7 cellular contexts compared by ENCODE assay signal in genomic region chr12:5432011-5432400, GRCh38. TPM values are rescaled to one million over a fixed set of nuclear protein-coding genes. Genes with fewer than 3 reads are reported as not detected.
DNase-seq lines count a peak whose midpoint lies in the region; ATAC-seq and TF ChIP-seq lines count a peak whose summit lies in the region.

TSS of gene NTF3 (plus strand) at chr12:5432108. CDS start at chr12:5432325, 217 bp downstream.

- H3K23ac ChIP-seq in trophoblast cell (ENCODE audit: low read length): no peak within 1 kb of the TSS

- TF ChIP-seq CTCF in OCI-LY7 (conservative IDR thresholded peaks at IDR 0.05; ENCODE audit: low read length): no peak
- TF ChIP-seq CTCF in foreskin fibroblast (IDR thresholded peaks at IDR 0.05; ENCODE audit: low read depth, low read length): no peak
- TF ChIP-seq CTCF in PC-9 (conservative IDR thresholded peaks at IDR 0.05): no peak

- intact Hi-C loops in OCI-LY7 (cut with micrococcal nuclease; ENCODE audit: unreplicated experiment) (loop anchor here (2.0 kb wide), 1 partner anchor 47 kb away; no protein-coding TSS in a partner anchor), PC-9 (cut with micrococcal nuclease; ENCODE audit: unreplicated experiment) (no loop called here)

- H3K14ac ChIP-seq in trophoblast cell (ENCODE audit: low read length): no peak within 1 kb of the TSS

- no peaks in the 10 kb centered on the region for H3K9me3 ChIP-seq in OCI-LY7 (ENCODE audit: low read length)
- no peaks in the 10 kb centered on the region for H3K9me3 ChIP-seq in trophoblast cell (ENCODE audit: insufficient read depth, low read depth, low read length)
- H3K9me3 ChIP-seq in PC-9 (ENCODE audit: insufficient read depth, low read depth): no peaks in the 10 kb centered on the region

- no peaks in the 10 kb centered on the region for H3F3A ChIP-seq in PC-9 (ENCODE audit: insufficient read depth, low read depth)

- peak within 1 kb of the TSS; percentile 21 for H3K4ac ChIP-seq in trophoblast cell (ENCODE audit: low read depth, low read length)

- H3K4me2 ChIP-seq in OCI-LY7 (ENCODE audit: low read length): peak within 1 kb of the TSS; percentile 86
- peak within 1 kb of the TSS; percentile 95 for H3K4me2 ChIP-seq in trophoblast cell (ENCODE audit: low read length)
- no peak within 1 kb of the TSS for H3K4me2 ChIP-seq in PC-9

- peaks cover 55% of the 10 kb centered on the region for H3K4me1 ChIP-seq in OCI-LY7 (ENCODE audit: insufficient read depth, low read length, poor library complexity, severe bottlenecking)
- H3K4me1 ChIP-seq in trophoblast cell (ENCODE audit: control insufficient read depth in 1 of 2, insufficient read depth in 2 of 2, low read length in 2 of 2): peaks cover 21 to 38% of the 10 kb centered on the region in 2 experiments
- H3K4me1 ChIP-seq in PC-9 (replicated peaks; ENCODE audit: insufficient read depth): no peaks in the 10 kb centered on the region

- POLR2A ChIA-PET in OCI-LY7 (lab: Charles Lee) (interaction anchor here (0.7 to 2.5 kb wide), 8 partner anchors 9 to 79 kb away, joined by 3 to 16 read pairs (median 4); no protein-coding TSS in a partner anchor), PC-9 (lab: Charles Lee; ENCODE audit: unreplicated experiment) (no interaction called here)

- H3K27me3 ChIP-seq in trophoblast cell (ENCODE audit: insufficient read depth, low read length) (peaks cover 16% of the 10 kb centered on the region), PC-9 (ENCODE audit: insufficient read depth, low read depth) (peaks cover 37% of the 10 kb centered on the region)

- no peak for ATAC-seq in HG03469 (IDR thresholded peaks at IDR 0.05; ENCODE audit: unreplicated experiment)

- H2BK12ac ChIP-seq in trophoblast cell (ENCODE audit: low read length): no peak within 1 kb of the TSS

- peaks cover 7% of the 10 kb centered on the region for H3K36me3 ChIP-seq in OCI-LY7 (ENCODE audit: insufficient read depth, low read length)
- H3K36me3 ChIP-seq in trophoblast cell (ENCODE audit: control insufficient read depth in 1 of 2, insufficient read depth in 2 of 2, low read length in 2 of 2): no peaks in the 10 kb centered on the region
- H3K36me3 ChIP-seq in PC-9 (ENCODE audit: low read depth): no peaks in the 10 kb centered on the region

- H3K79me2 ChIP-seq in OCI-LY7 (ENCODE audit: insufficient read depth, low read depth, low read length): peaks cover 43% of the 10 kb centered on the region
- peaks cover 2% of the 10 kb centered on the region for H3K79me2 ChIP-seq in trophoblast cell (ENCODE audit: control insufficient read depth, insufficient read depth, low read length, poor library complexity)
- no peaks in the 10 kb centered on the region for H3K79me2 ChIP-seq in PC-9 (ENCODE audit: low read depth)

- H4K20me1 ChIP-seq in OCI-LY7 (ENCODE audit: insufficient read depth, low read length) (peaks cover 9% of the 10 kb centered on the region; the same call in 1 of the 2 replicates), PC-9 (ENCODE audit: insufficient read depth) (no peaks in the 10 kb centered on the region)

- H3K4me3 ChIP-seq in OCI-LY7 (ENCODE audit: low read depth, low read length, poor library complexity, severe bottlenecking) (peak within 1 kb of the TSS; percentile 93), foreskin fibroblast (ENCODE audit: low read depth in 1 of 2, low read length in 2 of 2) (peak within 1 kb of the TSS; percentile 87 to 92), trophoblast cell (ENCODE audit: low read depth, low read length) (peak within 1 kb of the TSS; percentile 73), PC-9 (no peak within 1 kb of the TSS)

- peaks cover 2% of the 10 kb centered on the region for H3K79me1 ChIP-seq in trophoblast cell (ENCODE audit: low read length)

- H2AK5ac ChIP-seq in trophoblast cell (ENCODE audit: low read length): no peak within 1 kb of the TSS

- BruUV-seq in OCI-LY7 (replicated peaks; lab: Mats Ljungman, UMichigan) (no TSS peak), PC-9 (replicated peaks; lab: Mats Ljungman, UMichigan) (no TSS peak)

- H3K27ac ChIP-seq in OCI-LY7 (ENCODE audit: low read depth, low read length, poor library complexity, severe bottlenecking) (peak within 1 kb of the TSS; percentile 56), trophoblast cell (ENCODE audit: low read depth, low read length) (no peak within 1 kb of the TSS), PC-9 (no peak within 1 kb of the TSS)

- no CpG with 5 or more reads among the region's 34 CpGs for WGBS in trophoblast cell (ENCODE audit: extremely low coverage, insufficient coverage, insufficient read length)

- H3K9me2 ChIP-seq in OCI-LY7 (ENCODE audit: insufficient read depth, low read length) (no peaks in the 10 kb centered on the region), PC-9 (ENCODE audit: insufficient read depth) (no peaks in the 10 kb centered on the region)

- CTCF ChIA-PET in OCI-LY7 (lab: Charles Lee; ENCODE audit: unreplicated experiment): no interaction called here
- CTCF ChIA-PET in PC-9 (lab: Charles Lee): no interaction called here

- H2BK5ac ChIP-seq in trophoblast cell (ENCODE audit: low read depth, low read length, poor library complexity): no peak within 1 kb of the TSS

- H3K18ac ChIP-seq in trophoblast cell (ENCODE audit: low read length): peak within 1 kb of the TSS; percentile 25

- H3K9ac ChIP-seq in trophoblast cell (ENCODE audit: low read length): peak within 1 kb of the TSS; percentile 21

- no peak within 1 kb of the TSS for H4K91ac ChIP-seq in trophoblast cell (ENCODE audit: low read depth, low read length)

- peak within 1 kb of the TSS; percentile 16 for H4K8ac ChIP-seq in trophoblast cell (ENCODE audit: low read depth, low read length)

- no peak within 1 kb of the TSS for H2BK120ac ChIP-seq in trophoblast cell (ENCODE audit: insufficient read depth, low read length, poor library complexity)

- DNase-seq in H4 (ENCODE audit: low spot score): peak; percentile 57
- DNase-seq in OCI-LY7 (ENCODE audit: low spot score): peak; percentile 82
- peak in 1 of 2 donors; percentile 81 for DNase-seq in foreskin fibroblast
- DNase-seq in trophoblast cell: no peak
- DNase-seq in PC-9: no peak
- no peak for DNase-seq in GOT3 (lab: John Stamatoyannopoulos, UW)

- no peak within 1 kb of the TSS for H4K12ac ChIP-seq in trophoblast cell (ENCODE audit: low read depth, low read length)

- H2AFZ ChIP-seq in OCI-LY7 (ENCODE audit: low read length): peak within 1 kb of the TSS; percentile 86
- peak within 1 kb of the TSS; percentile 64 for H2AFZ ChIP-seq in trophoblast cell (ENCODE audit: insufficient read depth, low read length, poor library complexity)
- no peak within 1 kb of the TSS for H2AFZ ChIP-seq in PC-9

RNA-seq across cellular contexts. Expression of gene NTF3, which starts in this region (rescaled TPM):
- 4.1 and 10.7 TPM in 2 replicates for total RNA-seq in H4 (2014; rRNA removed; shearing (Covaris generic))
- 9.6 and 15.2 TPM in 2 replicates for total RNA-seq in OCI-LY7 (2014; rRNA removed; shearing (Covaris generic))
- total RNA-seq in OCI-LY7 (2022): 11.5 and 14.1 TPM in 2 replicates
- polyA plus RNA-seq in trophoblast cell (2013): 2.5 and 2.9 TPM in 2 replicates
- total RNA-seq in PC-9 (2021): not detected in 2 replicates

Comparison
In these comparisons a context has a peak if more than half of its experiments do, and no peak if none do; other contexts are left out.
1. DNase-seq: peak in H4 (single experiment) and OCI-LY7 (single experiment); none in trophoblast cell (0 of 2), PC-9 (0 of 2) and GOT3 (single experiment).